In the genomic region with DNA sequence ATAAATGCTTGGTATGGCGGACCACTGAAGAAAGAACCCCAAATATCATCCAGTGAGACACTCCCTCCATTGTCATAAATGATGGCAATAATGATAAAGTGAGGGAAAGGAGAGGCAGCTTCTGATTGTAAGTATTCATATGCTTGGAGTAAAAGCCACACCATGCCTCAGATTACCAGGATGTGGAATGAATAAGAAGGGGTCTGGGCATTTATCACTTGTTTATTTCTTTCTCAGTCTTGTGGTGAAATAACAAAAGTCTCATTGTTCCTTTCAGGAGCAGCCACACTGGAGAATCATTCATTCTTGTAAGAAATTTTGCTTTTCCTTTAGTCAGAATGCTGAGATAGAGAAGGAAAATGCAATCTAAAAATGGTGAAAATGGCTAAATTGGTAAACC, we compare ENCODE assay signal across 28 cellular contexts.
"Had no signal": no experiment of that assay in that cellular context is flagged by ENCODE, and none has a peak within 500 bp of the region (broad histone marks: within the 10 kb centered on the region; RNA-seq: fewer than 3 reads in every experiment).

No MANE protein-coding gene starts in this region.

- H3K36me3 ChIP-seq: neutrophil, right lobe of liver, sigmoid colon, stomach, thoracic aorta, thyroid gland, tibial nerve, upper lobe of left lung, vagina had no signal

- H3K27ac Mint-ChIP-seq: natural killer cell treated with Interleukin-12 subunit alpha and Interleukin-12 subunit beta and Interleukin-15 and Interleukin-18, amount 100 ng/mL, for 72 hours; nephron progenitor cell; progenitor cell of endocrine pancreas; stimulated activated effector memory CD8-positive, alpha-beta T cell treated with anti-CD3 and anti-CD28 coated beads, Interleukin-12 subunit alpha, Interleukin-12 subunit beta, amount 100 ng/mL, for 72 hours; stimulated activated naive B cell treated with anti-CD40 and anti-IgM and Interleukin-4, amounts not matched to agents 10 μg/mL and 1 μg/mL and 100 μg/mL, for 72 hours; stimulated activated naive CD8-positive, alpha-beta T cell treated with anti-CD3 and anti-CD28 coated beads, Interleukin-15, Interleukin-2, amounts not matched to agents 100 ng/mL and 50 ng/mL, for 24 hours had no signal

- H3K4me3 ChIP-seq: psoas muscle, right lobe of liver, sigmoid colon, stomach, thoracic aorta, thyroid gland, tibial nerve, upper lobe of left lung, vagina had no signal

- H3K4me1 ChIP-seq: parathyroid adenoma, psoas muscle, right lobe of liver, sigmoid colon, stomach, thyroid gland, tibial nerve, upper lobe of left lung, vagina had no signal

- H3K36me3 Mint-ChIP-seq: natural killer cell treated with Interleukin-12 subunit alpha and Interleukin-12 subunit beta and Interleukin-15 and Interleukin-18, amount 100 ng/mL, for 72 hours; stimulated activated effector memory CD8-positive, alpha-beta T cell treated with anti-CD3 and anti-CD28 coated beads, Interleukin-12 subunit alpha, Interleukin-12 subunit beta, amount 100 ng/mL, for 72 hours had no signal

- H3K27ac ChIP-seq: neutrophil, parathyroid adenoma, psoas muscle, right lobe of liver, sigmoid colon, stomach, thoracic aorta, thyroid gland, upper lobe of left lung, vagina had no signal

- H3K4me3 Mint-ChIP-seq: natural killer cell treated with Interleukin-12 subunit alpha and Interleukin-12 subunit beta and Interleukin-15 and Interleukin-18, amount 100 ng/mL, for 72 hours; nephron progenitor cell; neural crest cell; stimulated activated effector memory CD8-positive, alpha-beta T cell treated with anti-CD3 and anti-CD28 coated beads, Interleukin-12 subunit alpha, Interleukin-12 subunit beta, amount 100 ng/mL, for 72 hours; stimulated activated naive B cell treated with anti-CD40 and anti-IgM and Interleukin-4, amounts not matched to agents 10 μg/mL and 1 μg/mL and 100 μg/mL, for 72 hours; stimulated activated naive CD8-positive, alpha-beta T cell treated with anti-CD3 and anti-CD28 coated beads, Interleukin-15, Interleukin-2, amounts not matched to agents 100 ng/mL and 50 ng/mL, for 24 hours had no signal

- H3K27me3 ChIP-seq: neutrophil, right lobe of liver, sigmoid colon, stomach, thyroid gland, tibial nerve, upper lobe of left lung, vagina had no signal

- H3K4me1 Mint-ChIP-seq: nephron progenitor cell; stimulated activated effector memory CD8-positive, alpha-beta T cell treated with anti-CD3 and anti-CD28 coated beads, Interleukin-12 subunit alpha, Interleukin-12 subunit beta, amount 100 ng/mL, for 72 hours; stimulated activated naive B cell treated with anti-CD40 and anti-IgM and Interleukin-4, amounts not matched to agents 10 μg/mL and 1 μg/mL and 100 μg/mL, for 72 hours had no signal

- H3K9me3 Mint-ChIP-seq: natural killer cell treated with Interleukin-12 subunit alpha and Interleukin-12 subunit beta and Interleukin-15 and Interleukin-18, amount 100 ng/mL, for 72 hours; stimulated activated effector memory CD8-positive, alpha-beta T cell treated with anti-CD3 and anti-CD28 coated beads, Interleukin-12 subunit alpha, Interleukin-12 subunit beta, amount 100 ng/mL, for 72 hours; stimulated activated naive CD8-positive, alpha-beta T cell treated with anti-CD3 and anti-CD28 coated beads, Interleukin-15, Interleukin-2, amounts not matched to agents 100 ng/mL and 50 ng/mL, for 24 hours had no signal

- H3K27me3 Mint-ChIP-seq: progenitor cell of endocrine pancreas had no signal

- H3K9me3 ChIP-seq: neutrophil, psoas muscle, right lobe of liver, sigmoid colon, stomach, thoracic aorta, thyroid gland, tibial nerve, upper lobe of left lung, vagina had no signal

- DNase-seq: nephron progenitor cell; nucleus accumbens; posterior cingulate gyrus; psoas muscle; right cardiac atrium; right lobe of liver; sigmoid colon; small intestine; stimulated activated CD4-positive, alpha-beta T cell treated with anti-CD3 and anti-CD28 coated beads, Interleukin-15, amount 100 ng/mL, for 24 hours; stimulated activated CD4-positive, alpha-beta T cell treated with anti-CD3 and anti-CD28 coated beads, Interleukin-2, amount 100 ng/mL, for 24 hours; stimulated activated CD4-positive, alpha-beta T cell treated with anti-CD3 and anti-CD28 coated beads, Interleukin-2, amount 100 ng/mL, for 48 hours; stimulated activated CD4-positive, alpha-beta T cell treated with anti-CD3 and anti-CD28 coated beads, Interleukin-4, amount 100 ng/mL, for 24 hours; stimulated activated naive B cell treated with anti-CD40 and anti-IgM and Interleukin-4, amounts not matched to agents 10 μg/mL and 1 μg/mL and 100 μg/mL, for 72 hours; stimulated activated naive CD4-positive, alpha-beta T cell treated with Interleukin-2 at 50 U/mL for 16 hours; stomach; thyroid gland; trophoblast cell; upper lobe of left lung had no signal

- H2AFZ ChIP-seq: parathyroid adenoma had no signal

- ATAC-seq: natural killer cell treated with Interleukin-12 subunit alpha and Interleukin-12 subunit beta and Interleukin-15 and Interleukin-18, amount 100 ng/mL, for 72 hours; psoas muscle; right cardiac atrium; right lobe of liver; stimulated activated effector memory CD8-positive, alpha-beta T cell treated with anti-CD3 and anti-CD28 coated beads, Interleukin-12 subunit alpha, Interleukin-12 subunit beta, amount 100 ng/mL, for 72 hours; stimulated activated naive B cell treated with anti-CD40 and anti-IgM and Interleukin-4, amounts not matched to agents 10 μg/mL and 1 μg/mL and 100 μg/mL, for 72 hours had no signal

- H3K79me2 ChIP-seq: parathyroid adenoma had no signal
